8 cellular contexts compared by ENCODE assay signal in the genomic region with DNA sequence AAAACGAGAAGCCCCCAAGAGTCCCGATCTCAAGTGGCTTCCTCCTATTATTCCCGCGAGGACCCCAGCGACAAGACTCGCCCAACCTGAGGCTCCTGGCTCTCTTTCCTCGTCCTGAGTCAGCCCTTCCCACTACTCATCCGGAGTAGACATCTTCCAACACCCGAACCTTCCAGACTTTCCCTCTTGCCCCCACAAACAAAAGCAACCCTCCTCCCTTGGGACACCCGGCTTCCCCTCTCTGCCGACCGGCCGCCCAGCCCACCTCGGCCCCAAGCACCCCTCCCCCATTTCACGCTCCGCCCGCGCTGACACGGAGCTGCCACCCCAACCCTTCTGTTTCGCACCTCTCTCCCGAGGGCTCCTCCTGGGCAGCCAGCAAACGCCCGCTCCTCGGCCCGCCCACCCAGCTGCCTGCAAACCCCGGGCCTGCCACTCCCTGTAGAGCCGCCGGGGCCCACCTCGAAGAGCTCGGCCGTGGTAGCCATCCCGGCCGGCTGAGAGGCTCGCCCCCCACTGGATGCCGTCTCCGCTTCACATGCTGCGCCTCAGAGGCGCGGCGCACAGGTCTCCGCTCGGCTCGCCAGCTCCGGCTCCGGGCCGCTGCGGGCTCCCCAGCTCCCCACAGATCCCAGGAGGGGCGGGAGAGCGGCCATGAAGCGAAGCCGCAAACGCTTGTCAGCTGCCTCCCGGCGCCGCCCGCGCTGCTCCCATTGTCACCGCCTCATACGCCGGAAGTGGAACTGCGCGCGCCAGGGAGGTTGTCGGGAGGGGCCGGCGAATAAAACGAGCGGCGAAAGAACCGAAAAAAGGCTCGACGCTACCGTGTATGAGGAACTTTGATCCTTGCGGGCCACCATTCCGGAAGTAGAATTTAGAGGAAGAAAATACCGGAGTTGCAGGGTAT. TPM values are rescaled to one million over a fixed set of nuclear protein-coding genes. Genes with fewer than 3 reads are reported as not detected.
A peak's percentile ranks its signal among the peaks of the same experiment; 100 is the strongest.
DNase-seq lines count a peak whose midpoint lies in the region; ATAC-seq, FAIRE-seq and TF ChIP-seq lines count a peak whose summit lies in the region.

TSS of gene AP5M1 (plus strand) at position 811 of the 907 bp plus-strand sequence. CDS start 344 bp downstream, outside the sequence.
A gene with protein sequence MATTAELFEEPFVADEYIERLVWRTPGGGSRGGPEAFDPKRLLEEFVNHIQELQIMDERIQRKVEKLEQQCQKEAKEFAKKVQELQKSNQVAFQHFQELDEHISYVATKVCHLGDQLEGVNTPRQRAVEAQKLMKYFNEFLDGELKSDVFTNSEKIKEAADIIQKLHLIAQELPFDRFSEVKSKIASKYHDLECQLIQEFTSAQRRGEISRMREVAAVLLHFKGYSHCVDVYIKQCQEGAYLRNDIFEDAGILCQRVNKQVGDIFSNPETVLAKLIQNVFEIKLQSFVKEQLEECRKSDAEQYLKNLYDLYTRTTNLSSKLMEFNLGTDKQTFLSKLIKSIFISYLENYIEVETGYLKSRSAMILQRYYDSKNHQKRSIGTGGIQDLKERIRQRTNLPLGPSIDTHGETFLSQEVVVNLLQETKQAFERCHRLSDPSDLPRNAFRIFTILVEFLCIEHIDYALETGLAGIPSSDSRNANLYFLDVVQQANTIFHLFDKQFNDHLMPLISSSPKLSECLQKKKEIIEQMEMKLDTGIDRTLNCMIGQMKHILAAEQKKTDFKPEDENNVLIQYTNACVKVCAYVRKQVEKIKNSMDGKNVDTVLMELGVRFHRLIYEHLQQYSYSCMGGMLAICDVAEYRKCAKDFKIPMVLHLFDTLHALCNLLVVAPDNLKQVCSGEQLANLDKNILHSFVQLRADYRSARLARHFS (minus strand): TSS at position 745 of the 907 bp plus-strand sequence. CDS start 257 bp downstream, at position 488.

- H3K36me3 ChIP-seq in BJ (ENCODE audit: control insufficient read depth, insufficient read depth, low read length) (no peaks in the 10 kb centered on the region), kidney epithelial cell (ENCODE audit: control insufficient read depth, insufficient read depth, low read length) (no peaks in the 10 kb centered on the region)

- DNase-seq in BJ (ENCODE audit: low read depth) (peak; percentile 60), GM19239 (ENCODE audit: insufficient read length, low spot score) (peak; percentile 48), NCI-H524 treated with DMSO at 0.1 percent for 48 hours (lab: John Stamatoyannopoulos, UW) (peak; percentile 94), kidney epithelial cell (ENCODE audit: low read depth) (no peak)
- peak; percentile 85 to 88 for DNase-seq in activated CD4-positive, alpha-beta T cell treated with anti-CD3 and anti-CD28 coated beads for 4 hours
- DNase-seq in stimulated activated CD4-positive, alpha-beta T cell treated with anti-CD3 and anti-CD28 coated beads, Interleukin-15, amount 100 ng/mL, for 48 hours (ENCODE audit: low read depth in 2 of 2): peak; percentile 86 to 90

- no peaks in the 10 kb centered on the region for H3K27me3 ChIP-seq in BJ (ENCODE audit: control insufficient read depth, insufficient read depth, low read length)
- H3K27me3 ChIP-seq in kidney epithelial cell (ENCODE audit: control insufficient read depth, insufficient read depth, low read length): no peaks in the 10 kb centered on the region

- peak; percentile 74 for ATAC-seq in HG03457 (IDR thresholded peaks at IDR 0.05; ENCODE audit: unreplicated experiment)

- peak within 1 kb of the TSS; percentile 93 for H3K4me3 ChIP-seq in BJ (ENCODE audit: low read depth, low read length)
- H3K4me3 ChIP-seq in kidney epithelial cell (ENCODE audit: low read depth, low read length): peak within 1 kb of the TSS; percentile 98

- CTCF ChIA-PET in BJ (lab: Yijun Ruan, JAX): interaction anchor here (0.5 to 2.3 kb wide), 4 partner anchors 20 to 1610 kb away, joined by 3 to 6 read pairs (median 4); no protein-coding TSS in a partner anchor

- peak; percentile 98 for FAIRE-seq in GM19239 (lab: Jason Lieb, UNC)

- peak within 1 kb of the TSS; percentile 65 for H3K27ac ChIP-seq in cingulate gyrus (ENCODE audit: low read depth, low read length)

- TF ChIP-seq CTCF in BJ (IDR thresholded peaks at IDR 0.05; ENCODE audit: insufficient read depth, low read depth, low read length): 0 out of 2 replicates have a peak, but pooled peaks have one; percentile 6
- peak; percentile 10 for TF ChIP-seq CTCF in kidney epithelial cell (IDR thresholded peaks at IDR 0.05; ENCODE audit: insufficient read depth, low read length, poor library complexity, severe bottlenecking)

- POLR2A ChIA-PET in BJ (lab: Charles Lee): interaction anchor here (0.9 kb wide), 1 partner anchor 689 kb away, joined by 4 read pairs; the partner anchor contains the start of gene TMEM260

RNA-seq across cellular contexts. Expression of gene AP5M1, which starts in this region (rescaled TPM):
- 17.9 and 36.1 TPM in 2 replicates for polyA plus RNA-seq in BJ (2011; rRNA removed)
- 15.2 and 20.5 TPM in 2 replicates for polyA minus RNA-seq in BJ (2011; rRNA and poly(A)+ RNA removed)
- 22.6 and 29.4 TPM in 2 replicates for total RNA-seq in kidney epithelial cell

RNA-seq across cellular contexts. Expression of the second gene that starts in this region (rescaled TPM):
- polyA plus RNA-seq in BJ (2011; rRNA removed): 24.0 and 52.4 TPM in 2 replicates
- 15.1 and 19.3 TPM in 2 replicates for polyA minus RNA-seq in BJ (2011; rRNA and poly(A)+ RNA removed)
- total RNA-seq in kidney epithelial cell: 52.2 and 60.8 TPM in 2 replicates
